In genomic region chr10:89163265-89163995, GRCh38 we compare ENCODE assay signal across 8 cellular contexts. TPM values are rescaled to one million over a fixed set of nuclear protein-coding genes. Genes with fewer than 3 reads are reported as not detected.
DNase-seq lines count a peak whose midpoint lies in the region; ATAC-seq lines count a peak whose summit lies in the region.

No MANE protein-coding gene starts in this region.

- H3K4me3 Mint-ChIP-seq in CD4-positive, CD25-positive, alpha-beta regulatory T cell, result peak overlapping the region; percentile 56 to 74 (median 73)
- H3K4me3 Mint-ChIP-seq in activated T-cell treated with anti-CD3 and anti-CD28 coated beads, Interleukin-2, amount 50 U/mL, for 24 hours, result peak overlapping the region; percentile 49

- intact Hi-C loops in left cardiac atrium (cut with DNase I), result no loop called here

- peak; percentile 92 for ATAC-seq in CD4-positive, CD25-positive, alpha-beta regulatory T cell (ENCODE audit: low read depth in 2 of 2)
- ATAC-seq in GM21390 (IDR thresholded peaks at IDR 0.05; ENCODE audit: unreplicated experiment) (peak; percentile 98), left cardiac atrium (peak; percentile 67 to 88)

- no peaks in the 10 kb centered on the region for H3K36me3 Mint-ChIP-seq in CD4-positive, CD25-positive, alpha-beta regulatory T cell
- no peaks in the 10 kb centered on the region for H3K36me3 Mint-ChIP-seq in activated T-cell treated with anti-CD3 and anti-CD28 coated beads, Interleukin-2, amount 50 U/mL, for 24 hours (ENCODE audit: low read depth)

- no peak overlapping the region for H2AFZ ChIP-seq in Karpas-422 (ENCODE audit: low read length)

- peaks cover 9% of the 10 kb centered on the region for H3K27me3 Mint-ChIP-seq in CD4-positive, CD25-positive, alpha-beta regulatory T cell
- peaks cover 19% of the 10 kb centered on the region for H3K27me3 Mint-ChIP-seq in activated T-cell treated with anti-CD3 and anti-CD28 coated beads, Interleukin-2, amount 50 U/mL, for 24 hours

- H3K9ac ChIP-seq in Karpas-422 (ENCODE audit: low read length), result no peak overlapping the region

- peak overlapping the region; percentile 85 for H3K4me3 ChIP-seq in CD4-positive, CD25-positive, alpha-beta regulatory T cell (ENCODE audit: low read depth, low read length)
- peak overlapping the region; percentile 22; the same call in 1 of the 2 replicates for H3K4me3 ChIP-seq in Karpas-422 (ENCODE audit: low read length)

- H3K9me2 ChIP-seq in Karpas-422 (replicated peaks; ENCODE audit: insufficient read depth, low read length), result no peaks in the 10 kb centered on the region

- H3K79me2 ChIP-seq in Karpas-422 (ENCODE audit: low read length), result no peaks in the 10 kb centered on the region

- H3K9me3 Mint-ChIP-seq in CD4-positive, CD25-positive, alpha-beta regulatory T cell, result no peaks in the 10 kb centered on the region
- no peaks in the 10 kb centered on the region for H3K9me3 Mint-ChIP-seq in activated T-cell treated with anti-CD3 and anti-CD28 coated beads, Interleukin-2, amount 50 U/mL, for 24 hours

- H3K27me3 ChIP-seq in CD4-positive, CD25-positive, alpha-beta regulatory T cell (ENCODE audit: control insufficient read depth, insufficient read depth, low read length), result peaks cover 4% of the 10 kb centered on the region
- no peaks in the 10 kb centered on the region for H3K27me3 ChIP-seq in Karpas-422 (ENCODE audit: low read length)

- H3K4me1 ChIP-seq in CD4-positive, CD25-positive, alpha-beta regulatory T cell (ENCODE audit: control insufficient read depth, insufficient read depth, low read length, poor library complexity, severe bottlenecking), result peaks cover 9% of the 10 kb centered on the region
- no peaks in the 10 kb centered on the region for H3K4me1 ChIP-seq in Karpas-422 (ENCODE audit: low read length)

- no peaks in the 10 kb centered on the region for H3K9me3 ChIP-seq in CD4-positive, CD25-positive, alpha-beta regulatory T cell (ENCODE audit: control insufficient read depth in 2 of 2, low read length in 2 of 2)
- no peaks in the 10 kb centered on the region for H3K9me3 ChIP-seq in Karpas-422 (ENCODE audit: low read length)

- H4K20me1 ChIP-seq in Karpas-422 (ENCODE audit: insufficient read depth, low read depth, low read length), result no peaks in the 10 kb centered on the region

- peak overlapping the region; percentile 72 to 90 (median 84) for H3K27ac Mint-ChIP-seq in CD4-positive, CD25-positive, alpha-beta regulatory T cell
- peak overlapping the region; percentile 85 for H3K27ac Mint-ChIP-seq in activated T-cell treated with anti-CD3 and anti-CD28 coated beads, Interleukin-2, amount 50 U/mL, for 24 hours

- peak; percentile 9 to 89 (median 64) for DNase-seq in CD4-positive, CD25-positive, alpha-beta regulatory T cell
- DNase-seq in Karpas-422 (no peak), left cardiac atrium (peak; percentile 31), HuH-7.5 (ENCODE audit: low spot score) (no peak), NCI-H1930 (lab: John Stamatoyannopoulos, UW) (no peak)
- peak; percentile 70 for DNase-seq in activated T-cell treated with anti-CD3 and anti-CD28 coated beads, Interleukin-2, amount 50 U/mL, for 24 hours
- peak; percentile 21 to 53 (median 40) for DNase-seq in stimulated activated CD4-positive, alpha-beta T cell treated with anti-CD3 and anti-CD28 coated beads, TNF-alpha, amount 100 ng/mL, for 48 hours (ENCODE audit: low read depth in 3 of 3)

- no peaks in the 10 kb centered on the region for H3K36me3 ChIP-seq in CD4-positive, CD25-positive, alpha-beta regulatory T cell (ENCODE audit: control insufficient read depth, insufficient read depth, low read length)
- H3K36me3 ChIP-seq in Karpas-422 (ENCODE audit: insufficient read depth, low read length), result no peaks in the 10 kb centered on the region

- peak overlapping the region; percentile 38 for H3K4me2 ChIP-seq in Karpas-422 (ENCODE audit: low read depth, low read length, poor library complexity, severe bottlenecking)

- H3K27ac ChIP-seq in CD4-positive, CD25-positive, alpha-beta regulatory T cell (ENCODE audit: insufficient read depth, low read length, poor library complexity, severe bottlenecking), result peak overlapping the region; percentile 38
- no peak overlapping the region for H3K27ac ChIP-seq in Karpas-422 (ENCODE audit: low read length)

- H3K4me1 Mint-ChIP-seq in CD4-positive, CD25-positive, alpha-beta regulatory T cell, result peaks cover 12 to 16% (median 13%) of the 10 kb centered on the region in 4 donors
- peaks cover 43% of the 10 kb centered on the region for H3K4me1 Mint-ChIP-seq in activated T-cell treated with anti-CD3 and anti-CD28 coated beads, Interleukin-2, amount 50 U/mL, for 24 hours (ENCODE audit: low read depth)

RNA-seq across cellular contexts. Expression of gene CH25H, which starts 43.7 kb away (rescaled TPM):
- 1.6 TPM for total RNA-seq in CD4-positive, CD25-positive, alpha-beta regulatory T cell
- polyA plus RNA-seq in CD4-positive, CD25-positive, alpha-beta regulatory T cell, result 1 to 10 TPM in 1 of 4 donors, under 1 TPM in 3; 0.10 to 1.0 (median 0.84) TPM
- not detected in 2 replicates for total RNA-seq in Karpas-422 (2014; rRNA removed; shearing (Covaris generic); ENCODE audit: low replicate concordance)
- 1 to 10 TPM in 1 of 2 donors, under 1 TPM in 1; 0.44 to 1.2 TPM for total RNA-seq in left cardiac atrium

Comparison
In these comparisons a context has a peak if more than half of its experiments do, and no peak if none do; other contexts are left out.
1. DNase-seq: peak in CD4-positive, CD25-positive, alpha-beta regulatory T cell (3 of 3), activated T-cell treated with anti-CD3 and anti-CD28 coated beads, Interleukin-2, amount 50 U/mL, for 24 hours (single experiment), left cardiac atrium (single experiment) and stimulated activated CD4-positive, alpha-beta T cell treated with anti-CD3 and anti-CD28 coated beads, TNF-alpha, amount 100 ng/mL, for 48 hours (3 of 3); none in Karpas-422 (single experiment), HuH-7.5 (single experiment) and NCI-H1930 (0 of 2).
2. Peak in every context shown above with its lines, with median percentiles within 50 percentile points of each other: ATAC-seq.